32 cellular contexts compared by ENCODE assay signal in the genomic region with DNA sequence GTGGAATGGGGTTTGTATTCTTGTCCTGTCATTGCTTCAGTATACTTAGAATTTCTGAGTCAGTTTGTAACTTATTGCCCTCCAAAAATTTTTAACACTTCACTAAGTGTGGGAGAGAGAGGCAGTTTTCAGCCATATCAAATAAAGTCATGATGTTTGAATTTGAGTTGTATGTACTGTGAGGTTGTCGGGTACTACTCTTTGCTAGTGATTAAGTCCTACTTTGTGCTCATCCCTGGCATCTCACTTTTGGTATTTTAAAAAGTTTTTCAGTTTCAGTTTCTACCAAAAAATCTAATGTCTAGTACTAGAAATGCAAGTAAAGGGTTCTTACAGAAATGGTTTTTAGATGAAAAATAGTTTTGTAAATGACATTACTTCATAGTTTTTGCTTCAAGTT. TPM values are rescaled to one million over a fixed set of nuclear protein-coding genes. Genes with fewer than 3 reads are reported as not detected.
DNase-seq lines count a peak whose midpoint lies in the region; ATAC-seq and TF ChIP-seq lines count a peak whose summit lies in the region.
"Had no signal": no experiment of that assay in that cellular context is flagged by ENCODE, and none has a peak within 500 bp of the region (broad histone marks: within the 10 kb centered on the region; RNA-seq: fewer than 3 reads in every experiment).

No MANE protein-coding gene starts in this region.

- peaks cover 7% of the 10 kb centered on the region for H3K9me3 Mint-ChIP-seq in activated CD4-positive, alpha-beta T cell treated with anti-CD3 and anti-CD28 coated beads for 36 hours (ENCODE audit: low read depth)
- H3K9me3 Mint-ChIP-seq in natural killer cell treated with Interleukin-12 subunit alpha and Interleukin-12 subunit beta and Interleukin-15 and Interleukin-18, amount 100 ng/mL, for 72 hours = no peaks in the 10 kb centered on the region
- H3K9me3 Mint-ChIP-seq in natural killer cell = peaks cover 0 to 2% of the 10 kb centered on the region in 2 donors
- H3K9me3 Mint-ChIP-seq in activated naive CD8-positive, alpha-beta T cell (ENCODE audit: low read depth) = peaks cover 6% of the 10 kb centered on the region
- H3K9me3 Mint-ChIP-seq: HFFc6 had no signal

- peak; percentile 87 for ATAC-seq in activated CD4-positive, alpha-beta T cell treated with anti-CD3 and anti-CD28 coated beads for 36 hours
- ATAC-seq in natural killer cell treated with Interleukin-12 subunit alpha and Interleukin-12 subunit beta and Interleukin-15 and Interleukin-18, amount 100 ng/mL, for 72 hours = peak; percentile 61 to 95
- no peak for ATAC-seq in natural killer cell
- ATAC-seq: Right ventricle myocardium inferior; stimulated activated naive B cell treated with anti-CD40 and anti-IgM and Interleukin-4, amounts not matched to agents 10 μg/mL and 1 μg/mL and 100 μg/mL, for 72 hours had no signal

- peaks cover 77% of the 10 kb centered on the region for H3K36me3 Mint-ChIP-seq in activated CD4-positive, alpha-beta T cell treated with anti-CD3 and anti-CD28 coated beads for 36 hours (ENCODE audit: low read depth)
- H3K36me3 Mint-ChIP-seq in natural killer cell treated with Interleukin-12 subunit alpha and Interleukin-12 subunit beta and Interleukin-15 and Interleukin-18, amount 100 ng/mL, for 72 hours = peaks cover 42% of the 10 kb centered on the region
- peaks cover 44% of the 10 kb centered on the region for H3K36me3 Mint-ChIP-seq in natural killer cell
- peaks cover 30% of the 10 kb centered on the region for H3K36me3 Mint-ChIP-seq in activated naive CD8-positive, alpha-beta T cell

- POLR2A ChIA-PET in activated CD4-positive, alpha-beta T cell treated with anti-CD3 and anti-CD28 coated beads for 36 hours (lab: Charles Lee) = no interaction called here

- TF ChIP-seq CTCF in natural killer cell (IDR thresholded peaks at IDR 0.05) = no peak

- CTCF ChIA-PET in activated CD4-positive, alpha-beta T cell treated with anti-CD3 and anti-CD28 coated beads for 36 hours (lab: Charles Lee) = interaction anchor here (0.6 to 0.8 kb wide), 3 partner anchors 41 to 673 kb away, joined by 3 to 4 read pairs (median 3); partner anchors contain the start of gene EIF5B

- H3K27me3 Mint-ChIP-seq in activated CD4-positive, alpha-beta T cell treated with anti-CD3 and anti-CD28 coated beads for 36 hours = no peaks in the 10 kb centered on the region
- no peaks in the 10 kb centered on the region for H3K27me3 Mint-ChIP-seq in natural killer cell treated with Interleukin-12 subunit alpha and Interleukin-12 subunit beta and Interleukin-15 and Interleukin-18, amount 100 ng/mL, for 72 hours
- no peaks in the 10 kb centered on the region for H3K27me3 Mint-ChIP-seq in natural killer cell (ENCODE audit: low read depth in 2 of 2)
- no peaks in the 10 kb centered on the region for H3K27me3 Mint-ChIP-seq in activated naive CD8-positive, alpha-beta T cell
- H3K27me3 Mint-ChIP-seq: brain; stimulated activated naive B cell treated with anti-CD40 and anti-IgM and Interleukin-4, amounts not matched to agents 10 μg/mL and 1 μg/mL and 100 μg/mL, for 72 hours had no signal

- intact Hi-C loops in activated CD4-positive, alpha-beta T cell treated with anti-CD3 and anti-CD28 coated beads for 36 hours (cut with DNase I, micrococcal nuclease) = loop anchor here (1.0 to 2.0 kb wide), 2 partner anchors 29 to 42 kb away; partner anchors contain the start of gene TXNDC9 (in 1 of the 2)
- intact Hi-C loops in natural killer cell (cut with micrococcal nuclease) = no loop called here

- peaks cover 40% of the 10 kb centered on the region for H3K4me1 Mint-ChIP-seq in activated CD4-positive, alpha-beta T cell treated with anti-CD3 and anti-CD28 coated beads for 36 hours
- H3K4me1 Mint-ChIP-seq in natural killer cell treated with Interleukin-12 subunit alpha and Interleukin-12 subunit beta and Interleukin-15 and Interleukin-18, amount 100 ng/mL, for 72 hours (ENCODE audit: low read depth in 2 of 2) = peaks cover 7 to 20% of the 10 kb centered on the region in 2 donors
- H3K4me1 Mint-ChIP-seq in natural killer cell = no peaks in the 10 kb centered on the region
- H3K4me1 Mint-ChIP-seq in activated naive CD8-positive, alpha-beta T cell (ENCODE audit: low read depth) = peaks cover 9% of the 10 kb centered on the region
- H3K4me1 Mint-ChIP-seq: brain, neural crest cell had no signal

- DNase-seq in activated CD4-positive, alpha-beta T cell treated with anti-CD3 and anti-CD28 coated beads for 36 hours = no peak
- DNase-seq in activated CD4-positive, alpha-beta T cell treated with anti-CD3 and anti-CD28 coated beads for 1 hour = no peak
- DNase-seq in natural killer cell treated with Interleukin-12 subunit alpha and Interleukin-12 subunit beta and Interleukin-15 and Interleukin-18, amount 100 ng/mL, for 72 hours (ENCODE audit: low spot score) = no peak
- DNase-seq in natural killer cell = no peak
- DNase-seq in ureter (ENCODE audit: low spot score) = no peak
- no peak for DNase-seq in foreskin melanocyte
- DNase-seq in UCSD-AML1 (lab: John Stamatoyannopoulos, UW; ENCODE audit: unreplicated experiment) = no peak
- DNase-seq: activated effector memory CD4-positive, alpha-beta T cell treated with anti-CD3 and anti-CD28 coated beads, Interleukin-2, amount 50 U/mL, for 16 hours; adrenal gland; Calu3; cerebellar nuclear complex; dermis blood vessel endothelial cell; DMS79; foreskin fibroblast; GDM1; head of caudate nucleus; HFFc6; KG1; left ventricle myocardium inferior; mesenchymal stem cell; NCI-H1436; NCI-H2081; NCI-H2227 treated with DMSO at 0.1 percent for 48 hours; NCI-H526; ovary; SK-N-SH; stimulated activated naive B cell treated with anti-CD40 and anti-IgM and Interleukin-4, amounts not matched to agents 10 μg/mL and 1 μg/mL and 100 μg/mL, for 72 hours; testis had no signal

- H3K27ac Mint-ChIP-seq in activated CD4-positive, alpha-beta T cell treated with anti-CD3 and anti-CD28 coated beads for 36 hours = peak overlapping the region; percentile 65
- peak overlapping the region in 1 of 2 donors; percentile 52 for H3K27ac Mint-ChIP-seq in natural killer cell treated with Interleukin-12 subunit alpha and Interleukin-12 subunit beta and Interleukin-15 and Interleukin-18, amount 100 ng/mL, for 72 hours
- no peak overlapping the region for H3K27ac Mint-ChIP-seq in natural killer cell
- H3K27ac Mint-ChIP-seq in activated naive CD8-positive, alpha-beta T cell = peak overlapping the region; percentile 64
- H3K27ac Mint-ChIP-seq: brain; HFFc6; stimulated activated naive B cell treated with anti-CD40 and anti-IgM and Interleukin-4, amounts not matched to agents 10 μg/mL and 1 μg/mL and 100 μg/mL, for 72 hours had no signal

- H3K4me3 Mint-ChIP-seq in activated CD4-positive, alpha-beta T cell treated with anti-CD3 and anti-CD28 coated beads for 36 hours = no peak overlapping the region
- no peak overlapping the region for H3K4me3 Mint-ChIP-seq in natural killer cell treated with Interleukin-12 subunit alpha and Interleukin-12 subunit beta and Interleukin-15 and Interleukin-18, amount 100 ng/mL, for 72 hours
- no peak overlapping the region for H3K4me3 Mint-ChIP-seq in natural killer cell
- no peak overlapping the region for H3K4me3 Mint-ChIP-seq in activated naive CD8-positive, alpha-beta T cell
- H3K4me3 Mint-ChIP-seq: brain; HFFc6; neural crest cell; stimulated activated naive B cell treated with anti-CD40 and anti-IgM and Interleukin-4, amounts not matched to agents 10 μg/mL and 1 μg/mL and 100 μg/mL, for 72 hours had no signal

RNA-seq across cellular contexts. Expression of gene EIF5B, which starts 40.7 kb away (rescaled TPM):
- total RNA-seq in activated CD4-positive, alpha-beta T cell treated with anti-CD3 and anti-CD28 coated beads for 36 hours = 10 to 100 TPM; 79.0 to 95.4 TPM
- 10 to 100 TPM; 64.7 to 82.6 TPM for total RNA-seq in natural killer cell treated with Interleukin-12 subunit alpha and Interleukin-12 subunit beta and Interleukin-15 and Interleukin-18, amount 100 ng/mL, for 72 hours
- total RNA-seq in natural killer cell (10 to 100 TPM; 33.5 to 40.6 (median 40.3) TPM), ureter (51.5 TPM)

RNA-seq across cellular contexts. Expression of gene TXNDC9, which starts 41.7 kb away (rescaled TPM):
- 10 to 100 TPM; 19.4 to 27.9 TPM for total RNA-seq in activated CD4-positive, alpha-beta T cell treated with anti-CD3 and anti-CD28 coated beads for 36 hours
- 10 to 100 TPM; 28.9 to 40.1 TPM for total RNA-seq in natural killer cell treated with Interleukin-12 subunit alpha and Interleukin-12 subunit beta and Interleukin-15 and Interleukin-18, amount 100 ng/mL, for 72 hours
- total RNA-seq in natural killer cell (10 to 100 TPM; 14.3 to 22.2 (median 18.8) TPM), ureter (30.2 TPM)

Comparison
In these comparisons a context has a peak if more than half of its experiments do, and no peak if none do; other contexts are left out.
1. ATAC-seq: peak in activated CD4-positive, alpha-beta T cell treated with anti-CD3 and anti-CD28 coated beads for 36 hours (single experiment) and natural killer cell treated with Interleukin-12 subunit alpha and Interleukin-12 subunit beta and Interleukin-15 and Interleukin-18, amount 100 ng/mL, for 72 hours (2 of 2); none in natural killer cell (0 of 3).
2. H3K27ac Mint-ChIP-seq: peak in activated CD4-positive, alpha-beta T cell treated with anti-CD3 and anti-CD28 coated beads for 36 hours (single experiment) and activated naive CD8-positive, alpha-beta T cell (single experiment); none in natural killer cell (0 of 2).